Comparison of ENCODE assay signal across 15 cellular contexts in genomic region chr11:58621586-58622262, GRCh38. TPM values are rescaled to one million over a fixed set of nuclear protein-coding genes. Genes with fewer than 3 reads are reported as not detected.
A peak's percentile ranks its signal among the peaks of the same experiment; 100 is the strongest.
DNase-seq lines count a peak whose midpoint lies in the region; ATAC-seq and TF ChIP-seq lines count a peak whose summit lies in the region.
"Had no signal": no experiment of that assay in that cellular context is flagged by ENCODE, and none has a peak within 500 bp of the region (broad histone marks: within the 10 kb centered on the region; RNA-seq: fewer than 3 reads in every experiment).

No MANE protein-coding gene starts in this region.

- H3K27me3 Mint-ChIP-seq in activated CD4-positive, alpha-beta T cell treated with anti-CD3 and anti-CD28 coated beads, Interleukin-2, amount 10 ng/mL, durations not matched to agents 24 days and 14 days = no peaks in the 10 kb centered on the region
- H3K27me3 Mint-ChIP-seq in activated CD8-positive, alpha-beta T cell treated with anti-CD3 and anti-CD28 coated beads for 36 hours = no peaks in the 10 kb centered on the region
- no peaks in the 10 kb centered on the region for H3K27me3 Mint-ChIP-seq in naive thymus-derived CD4-positive, alpha-beta T cell

- CTCF ChIA-PET in activated CD8-positive, alpha-beta T cell treated with anti-CD3 and anti-CD28 coated beads for 36 hours (lab: Charles Lee) = interaction anchor here (0.9 to 2.7 kb wide), 4 partner anchors 9 to 54 kb away, joined by 3 to 13 read pairs (median 6); no protein-coding TSS in a partner anchor
- CTCF ChIA-PET in naive thymus-derived CD4-positive, alpha-beta T cell (lab: Charles Lee) = interaction anchor here (1.3 kb wide), 1 partner anchor 33 kb away, joined by 5 read pairs; no protein-coding TSS in a partner anchor

- H3K4me1 ChIP-seq in naive thymus-derived CD4-positive, alpha-beta T cell (ENCODE audit: control insufficient read depth in 2 of 2, insufficient read depth in 2 of 2, low read length in 2 of 2) = peaks cover 0 to 7% of the 10 kb centered on the region in 2 donors

- H3K36me3 ChIP-seq in naive thymus-derived CD4-positive, alpha-beta T cell (ENCODE audit: control insufficient read depth in 2 of 3, insufficient read depth in 3 of 3, low read length in 3 of 3) = peaks cover 12 to 67% (median 31%) of the 10 kb centered on the region in 3 experiments

- H3K27ac ChIP-seq in naive thymus-derived CD4-positive, alpha-beta T cell (ENCODE audit: low read depth, low read length) = peak overlapping the region; percentile 54
- H3K27ac ChIP-seq: KMS-11, lower lobe of right lung had no signal

- peaks cover 18% of the 10 kb centered on the region for H3K4me1 Mint-ChIP-seq in activated CD4-positive, alpha-beta T cell treated with anti-CD3 and anti-CD28 coated beads, Interleukin-2, amount 10 ng/mL, durations not matched to agents 24 days and 14 days
- H3K4me1 Mint-ChIP-seq in activated CD8-positive, alpha-beta T cell treated with anti-CD3 and anti-CD28 coated beads for 36 hours (ENCODE audit: low read depth) = peaks cover 27% of the 10 kb centered on the region
- H3K4me1 Mint-ChIP-seq in naive thymus-derived CD4-positive, alpha-beta T cell = peaks cover 10 to 39% (median 24%) of the 10 kb centered on the region in 7 donors

- intact Hi-C loops in activated CD4-positive, alpha-beta T cell treated with anti-CD3 and anti-CD28 coated beads, Interleukin-2, amount 10 ng/mL, durations not matched to agents 24 days and 14 days (cut with micrococcal nuclease) = no loop called here
- intact Hi-C loops in activated CD8-positive, alpha-beta T cell treated with anti-CD3 and anti-CD28 coated beads for 36 hours (cut with micrococcal nuclease) = loop anchor here (5.0 kb wide), 1 partner anchor 44 kb away; the partner anchor contains the start of genes LPXN and ZFP91
- intact Hi-C loops in naive thymus-derived CD4-positive, alpha-beta T cell (cut with micrococcal nuclease) = no loop called here

- POLR2A ChIA-PET in activated CD8-positive, alpha-beta T cell treated with anti-CD3 and anti-CD28 coated beads for 36 hours (lab: Charles Lee) = interaction anchor here (0.6 to 1.3 kb wide), 3 partner anchors 29 to 54 kb away, joined by 3 to 4 read pairs (median 3); no protein-coding TSS in a partner anchor
- POLR2A ChIA-PET in naive thymus-derived CD4-positive, alpha-beta T cell (lab: Charles Lee) = interaction anchor here (1.0 kb wide), 1 partner anchor 42 kb away, joined by 4 read pairs; no protein-coding TSS in a partner anchor

- peak overlapping the region; percentile 73 for H3K27ac Mint-ChIP-seq in activated CD4-positive, alpha-beta T cell treated with anti-CD3 and anti-CD28 coated beads, Interleukin-2, amount 10 ng/mL, durations not matched to agents 24 days and 14 days
- H3K27ac Mint-ChIP-seq in activated CD8-positive, alpha-beta T cell treated with anti-CD3 and anti-CD28 coated beads for 36 hours = peak overlapping the region; percentile 65
- H3K27ac Mint-ChIP-seq in naive thymus-derived CD4-positive, alpha-beta T cell = peak overlapping the region; percentile 16 to 84 (median 51)

- TF ChIP-seq CTCF in activated CD8-positive, alpha-beta T cell treated with anti-CD3 and anti-CD28 coated beads for 36 hours (IDR thresholded peaks at IDR 0.05) = no peak

- H3K4me3 ChIP-seq in naive thymus-derived CD4-positive, alpha-beta T cell (ENCODE audit: low read length) = no peak overlapping the region
- H3K4me3 ChIP-seq: lower lobe of right lung had no signal

- peak; percentile 73 for ATAC-seq in GM21528 (IDR thresholded peaks at IDR 0.05; ENCODE audit: low FRiP score, unreplicated experiment)
- peak; percentile 61 for ATAC-seq in activated CD8-positive, alpha-beta T cell treated with anti-CD3 and anti-CD28 coated beads for 36 hours
- no peak for ATAC-seq in naive thymus-derived CD4-positive, alpha-beta T cell
- ATAC-seq: lower lobe of right lung had no signal

- H3K9me3 Mint-ChIP-seq in activated CD4-positive, alpha-beta T cell treated with anti-CD3 and anti-CD28 coated beads, Interleukin-2, amount 10 ng/mL, durations not matched to agents 24 days and 14 days = no peaks in the 10 kb centered on the region
- H3K9me3 Mint-ChIP-seq in activated CD8-positive, alpha-beta T cell treated with anti-CD3 and anti-CD28 coated beads for 36 hours = no peaks in the 10 kb centered on the region
- H3K9me3 Mint-ChIP-seq in naive thymus-derived CD4-positive, alpha-beta T cell = no peaks in the 10 kb centered on the region

- no peak for DNase-seq in activated CD4-positive, alpha-beta T cell treated with anti-CD3 and anti-CD28 coated beads, Interleukin-2, amount 10 ng/mL, durations not matched to agents 24 days and 14 days
- no peak for DNase-seq in activated CD4-positive, alpha-beta T cell treated with anti-CD3 and anti-CD28 coated beads for 48 hours
- DNase-seq in activated CD8-positive, alpha-beta T cell treated with anti-CD3 and anti-CD28 coated beads for 36 hours = no peak
- peak in 3 of 9 donors; percentile 10 to 19 (median 12) for DNase-seq in naive thymus-derived CD4-positive, alpha-beta T cell
- no peak for DNase-seq in T-helper 9 cell
- no peak for DNase-seq in activated gamma-delta T cell (lab: John Stamatoyannopoulos, UW)
- DNase-seq in hypothalamus (lab: John Stamatoyannopoulos, UW) = no peak
- DNase-seq: activated CD4-positive, alpha-beta T cell treated with anti-CD3 and anti-CD28 coated beads, Interleukin-2, amount 50 U/mL, for 48 hours; cortex of kidney; GDM1; lower lobe of right lung; NCI-H1694 treated with DMSO at 0.1 percent for 48 hours; small intestine had no signal

- peak overlapping the region; percentile 2 for H3K4me3 Mint-ChIP-seq in activated CD4-positive, alpha-beta T cell treated with anti-CD3 and anti-CD28 coated beads, Interleukin-2, amount 10 ng/mL, durations not matched to agents 24 days and 14 days
- H3K4me3 Mint-ChIP-seq in activated CD8-positive, alpha-beta T cell treated with anti-CD3 and anti-CD28 coated beads for 36 hours = no peak overlapping the region
- H3K4me3 Mint-ChIP-seq in naive thymus-derived CD4-positive, alpha-beta T cell = peak overlapping the region in 1 of 10 donors; percentile 27

- no peaks in the 10 kb centered on the region for H3K27me3 ChIP-seq in naive thymus-derived CD4-positive, alpha-beta T cell (ENCODE audit: control insufficient read depth in 2 of 2, insufficient read depth in 2 of 2, low read length in 2 of 2)

- H3K36me3 Mint-ChIP-seq in activated CD4-positive, alpha-beta T cell treated with anti-CD3 and anti-CD28 coated beads, Interleukin-2, amount 10 ng/mL, durations not matched to agents 24 days and 14 days (ENCODE audit: low read depth) = peaks cover 66% of the 10 kb centered on the region
- H3K36me3 Mint-ChIP-seq in activated CD8-positive, alpha-beta T cell treated with anti-CD3 and anti-CD28 coated beads for 36 hours (ENCODE audit: low read depth) = peaks cover 63% of the 10 kb centered on the region
- H3K36me3 Mint-ChIP-seq in naive thymus-derived CD4-positive, alpha-beta T cell = peaks cover 20 to 57% (median 31%) of the 10 kb centered on the region in 5 donors

- H3K9me3 ChIP-seq in naive thymus-derived CD4-positive, alpha-beta T cell (ENCODE audit: control insufficient read depth in 2 of 3, low read length in 3 of 3) = no peaks in the 10 kb centered on the region
- H3K9me3 ChIP-seq: lower lobe of right lung had no signal

RNA-seq across cellular contexts. Expression of gene CNTF, which starts 0.7 kb away (rescaled TPM):
- total RNA-seq in activated CD4-positive, alpha-beta T cell treated with anti-CD3 and anti-CD28 coated beads, Interleukin-2, amount 10 ng/mL, durations not matched to agents 24 days and 14 days = 3.4 and 3.9 TPM in 2 replicates
- 1 to 10 TPM; 1.8 to 2.4 TPM for total RNA-seq in activated CD8-positive, alpha-beta T cell treated with anti-CD3 and anti-CD28 coated beads for 36 hours
- total RNA-seq in naive thymus-derived CD4-positive, alpha-beta T cell = 1 to 10 TPM; 2.9 to 4.9 (median 4.0) TPM
- under 1 TPM in 1 of 2 donors, not detected in 1; 0.10 TPM for polyA plus RNA-seq in naive thymus-derived CD4-positive, alpha-beta T cell

RNA-seq across cellular contexts. Expression of gene ZFP91, which starts 42.9 kb away (rescaled TPM):
- 57.4 and 58.3 TPM in 2 replicates for total RNA-seq in activated CD4-positive, alpha-beta T cell treated with anti-CD3 and anti-CD28 coated beads, Interleukin-2, amount 10 ng/mL, durations not matched to agents 24 days and 14 days
- 10 to 100 TPM; 37.2 to 38.0 TPM for total RNA-seq in activated CD8-positive, alpha-beta T cell treated with anti-CD3 and anti-CD28 coated beads for 36 hours
- 10 to 100 TPM; 36.9 to 53.8 (median 40.9) TPM for total RNA-seq in naive thymus-derived CD4-positive, alpha-beta T cell
- polyA plus RNA-seq in naive thymus-derived CD4-positive, alpha-beta T cell = 1 to 10 TPM; 6.5 to 7.2 TPM

RNA-seq across cellular contexts. Expression of gene LPXN, which starts 46.1 kb away (rescaled TPM):
- 86.3 and 86.7 TPM in 2 replicates for total RNA-seq in activated CD4-positive, alpha-beta T cell treated with anti-CD3 and anti-CD28 coated beads, Interleukin-2, amount 10 ng/mL, durations not matched to agents 24 days and 14 days
- 100 to 1,000 TPM; 139 TPM for total RNA-seq in activated CD8-positive, alpha-beta T cell treated with anti-CD3 and anti-CD28 coated beads for 36 hours
- 100 to 1,000 TPM in 3 of 5 experiments, 10 to 100 TPM in 2; 58.2 to 147 (median 142) TPM for total RNA-seq in naive thymus-derived CD4-positive, alpha-beta T cell
- 100 to 1,000 TPM; 169 to 215 TPM for polyA plus RNA-seq in naive thymus-derived CD4-positive, alpha-beta T cell
